ENCODE assay signal across 1 cellular context in genomic region chr20:54324041-54324440, GRCh38.
TF ChIP-seq lines count a peak whose summit lies in the region.

No MANE protein-coding gene starts in this region.

TF ChIP-seq in GM12878, 131 proteins besides CTCF, POLR2A, EP300 and RAD21 (continued from another document):
- no peak for TF ChIP-seq ATF2 (IDR thresholded peaks at IDR 0.05; ENCODE audit: low read length)
- no peak for TF ChIP-seq CBX3 (IDR thresholded peaks at IDR 0.05; ENCODE audit: borderline replicate concordance, low read depth)
- TF ChIP-seq SREBF2 (IDR thresholded peaks at IDR 0.05; ENCODE audit: low read length): no peak
